8 cellular contexts compared by ENCODE assay signal in genomic region chr16:72664122-72664479, GRCh38.
DNase-seq lines count a peak whose midpoint lies in the region; ATAC-seq and TF ChIP-seq lines count a peak whose summit lies in the region.

No MANE protein-coding gene starts in this region.

- no peaks in the 10 kb centered on the region for H3K36me3 ChIP-seq in CD8-positive, alpha-beta T cell (ENCODE audit: insufficient read depth, low read length)
- H3K36me3 ChIP-seq in NT2/D1 (ENCODE audit: insufficient read depth, insufficient read length, low read length) (no peaks in the 10 kb centered on the region), neuronal stem cell (replicated peaks in 1 of 2; ENCODE audit: control insufficient read depth in 2 of 2, insufficient read depth in 2 of 2, low read length in 2 of 2) (no peaks in the 10 kb centered on the region)
- H3K36me3 ChIP-seq in effector memory CD4-positive, alpha-beta T cell (ENCODE audit: control insufficient read depth, insufficient read depth, low read length) = no peaks in the 10 kb centered on the region

- WGBS in neuronal stem cell (ENCODE audit: extremely low coverage in 2 of 2, insufficient read length in 2 of 2, insufficient replicate concordance in 1 of 2), 2 donors = no CpG with 5 or more reads among the region's 17 CpGs

- no peak for TF ChIP-seq CTCF in CD8-positive, alpha-beta T cell (IDR thresholded peaks at IDR 0.05)

- peak overlapping the region; percentile 81 for H3K4me3 ChIP-seq in CD8-positive, alpha-beta T cell (ENCODE audit: low read depth, low read length)
- H3K4me3 ChIP-seq in NT2/D1 (ENCODE audit: insufficient read length, low read depth) = peak overlapping the region; percentile 61
- H3K4me3 ChIP-seq in effector memory CD4-positive, alpha-beta T cell (ENCODE audit: insufficient read depth, low read depth, low read length, poor library complexity, severe bottlenecking) = peak overlapping the region; percentile 78
- peak overlapping the region; percentile 62 to 85 for H3K4me3 ChIP-seq in neuronal stem cell (ENCODE audit: low read length in 2 of 2)

- no peak overlapping the region for H2BK120ac ChIP-seq in neuronal stem cell (ENCODE audit: low read depth, low read length)

- H4K8ac ChIP-seq in neuronal stem cell (ENCODE audit: low read depth, low read length) = no peak overlapping the region

- H2AFZ ChIP-seq in neuronal stem cell (ENCODE audit: low read length) = peak overlapping the region; percentile 82

- CTCF ChIA-PET in CD8-positive, alpha-beta T cell (lab: Charles Lee) = interaction anchor here (1.6 kb wide), 1 partner anchor 168 kb away, joined by 3 read pairs; no protein-coding TSS in a partner anchor

- no peaks in the 10 kb centered on the region for H3K27me3 ChIP-seq in CD8-positive, alpha-beta T cell (ENCODE audit: insufficient read depth, low read length)
- no peaks in the 10 kb centered on the region for H3K27me3 ChIP-seq in NT2/D1 (ENCODE audit: insufficient read depth, insufficient read length)
- H3K27me3 ChIP-seq in effector memory CD4-positive, alpha-beta T cell (replicated peaks; ENCODE audit: control insufficient read depth, insufficient read depth, low read length, poor library complexity, severe bottlenecking) = no peaks in the 10 kb centered on the region
- no peaks in the 10 kb centered on the region for H3K27me3 ChIP-seq in neuronal stem cell (ENCODE audit: control insufficient read depth in 3 of 3, insufficient read depth in 3 of 3, low read depth in 1 of 3, low read length in 3 of 3)

- no peak overlapping the region for H3K23ac ChIP-seq in neuronal stem cell (ENCODE audit: low read depth, low read length, poor library complexity)

- peak overlapping the region; percentile 98 for H3K27ac Mint-ChIP-seq in CD8-positive, alpha-beta T cell

- H2BK5ac ChIP-seq in neuronal stem cell (ENCODE audit: low read length) = no peak overlapping the region

- H3K27me3 Mint-ChIP-seq in CD8-positive, alpha-beta T cell (ENCODE audit: low read depth) = no peaks in the 10 kb centered on the region

- intact Hi-C loops in CD8-positive, alpha-beta T cell (cut with DNase I, micrococcal nuclease) = loop anchor here (2.0 to 10.0 kb wide), 7 partner anchors 123 to 2001 kb away; partner anchors contain the start of genes DHODH (in 1 of the 2), DHX38 (in 1 of the 2), PKD1L3 (in 1 of the 2) and PSMD7 (in 1 of the 2)

- no peak overlapping the region for H4K91ac ChIP-seq in neuronal stem cell (ENCODE audit: low read depth, low read length, poor library complexity)

- no peak for DNase-seq in CD8-positive, alpha-beta T cell
- DNase-seq in NT2/D1 (ENCODE audit: low read depth, low spot score) (no peak), neuronal stem cell (ENCODE audit: low spot score) (peak; percentile 5), dermis blood vessel endothelial cell (no peak), C1 segment of cervical spinal cord (lab: John Stamatoyannopoulos, UW) (no peak)
- DNase-seq in effector memory CD4-positive, alpha-beta T cell = no peak

- peak overlapping the region; percentile 59 for H3K27ac ChIP-seq in CD8-positive, alpha-beta T cell (ENCODE audit: low read depth, low read length)
- H3K27ac ChIP-seq in effector memory CD4-positive, alpha-beta T cell (ENCODE audit: insufficient read depth, low read length, poor library complexity, severe bottlenecking) = peak overlapping the region; percentile 60
- H3K27ac ChIP-seq in neuronal stem cell (replicated peaks; ENCODE audit: low read length) = peak overlapping the region; percentile 86

- no peak overlapping the region for H3K14ac ChIP-seq in neuronal stem cell (ENCODE audit: low read length)

- ATAC-seq in CD8-positive, alpha-beta T cell = no peak
- ATAC-seq in GM18868 (IDR thresholded peaks at IDR 0.05; ENCODE audit: unreplicated experiment) = no peak
- no peak for ATAC-seq in HG03442 (IDR thresholded peaks at IDR 0.05; ENCODE audit: unreplicated experiment)

- H3K79me1 ChIP-seq in neuronal stem cell (ENCODE audit: low read depth, low read length) = no peaks in the 10 kb centered on the region

- peak overlapping the region; percentile 64 for H3K4me2 ChIP-seq in neuronal stem cell (ENCODE audit: insufficient read depth, low read length, poor library complexity, severe bottlenecking)

- no peak overlapping the region for H2BK15ac ChIP-seq in neuronal stem cell (ENCODE audit: low read length)

- peaks cover 14% of the 10 kb centered on the region for H3K4me1 ChIP-seq in CD8-positive, alpha-beta T cell (ENCODE audit: insufficient read depth, low read length)
- H3K4me1 ChIP-seq in NT2/D1 (ENCODE audit: insufficient read depth, insufficient read length) (no peaks in the 10 kb centered on the region), neuronal stem cell (ENCODE audit: control insufficient read depth in 2 of 2, insufficient read depth in 1 of 2, low read depth in 1 of 2, low read length in 2 of 2) (no peaks in the 10 kb centered on the region)
- peaks cover 7% of the 10 kb centered on the region for H3K4me1 ChIP-seq in effector memory CD4-positive, alpha-beta T cell (ENCODE audit: control insufficient read depth, insufficient read depth, low read length, poor library complexity, severe bottlenecking)

- no peaks in the 10 kb centered on the region for H3K9me3 ChIP-seq in CD8-positive, alpha-beta T cell (ENCODE audit: low read length)
- no peaks in the 10 kb centered on the region for H3K9me3 ChIP-seq in NT2/D1 (ENCODE audit: insufficient read depth, low read length)
- H3K9me3 ChIP-seq in effector memory CD4-positive, alpha-beta T cell (ENCODE audit: control insufficient read depth, low read length) = no peaks in the 10 kb centered on the region
- H3K9me3 ChIP-seq in neuronal stem cell (replicated peaks in 1 of 2; ENCODE audit: control insufficient read depth in 2 of 2, insufficient read depth in 1 of 2, low read depth in 1 of 2, low read length in 2 of 2) = peaks cover 0 to 4% of the 10 kb centered on the region in 2 donors

- H2AK5ac ChIP-seq in neuronal stem cell (ENCODE audit: low read depth, low read length) = no peak overlapping the region

- no peak overlapping the region for H3K4ac ChIP-seq in neuronal stem cell (ENCODE audit: low read length)

- H3K4me3 Mint-ChIP-seq in CD8-positive, alpha-beta T cell = peak overlapping the region; percentile 100

- peaks cover 9% of the 10 kb centered on the region for H3K36me3 Mint-ChIP-seq in CD8-positive, alpha-beta T cell

- H3K18ac ChIP-seq in neuronal stem cell (ENCODE audit: low read length) = peak overlapping the region; percentile 82

- H3K9me3 Mint-ChIP-seq in CD8-positive, alpha-beta T cell = no peaks in the 10 kb centered on the region

- no peak overlapping the region for H2BK12ac ChIP-seq in neuronal stem cell (ENCODE audit: low read length)

- POLR2A ChIA-PET in CD8-positive, alpha-beta T cell (lab: Charles Lee) = interaction anchor here (0.8 to 1.0 kb wide), 2 partner anchors 122 to 123 kb away, joined by 3 read pairs; no protein-coding TSS in a partner anchor

- H3K4me1 Mint-ChIP-seq in CD8-positive, alpha-beta T cell (ENCODE audit: low read depth) = peaks cover 24% of the 10 kb centered on the region

- peak overlapping the region; percentile 85 for H3K9ac ChIP-seq in NT2/D1 (ENCODE audit: insufficient read length, low read depth)
- H3K9ac ChIP-seq in neuronal stem cell (ENCODE audit: low read depth, low read length, poor library complexity) = peak overlapping the region; percentile 87
